In genomic region chr1:61053712-61054608, GRCh38 we compare ENCODE assay signal across 3 cellular contexts.
TF ChIP-seq lines count a peak whose summit lies in the region.

No MANE protein-coding gene starts in this region.

TF ChIP-seq in SK-N-SH, 30 proteins besides CTCF, POLR2A, EP300 and RAD21 (continued from another document):
- TF ChIP-seq, protein P1, sequence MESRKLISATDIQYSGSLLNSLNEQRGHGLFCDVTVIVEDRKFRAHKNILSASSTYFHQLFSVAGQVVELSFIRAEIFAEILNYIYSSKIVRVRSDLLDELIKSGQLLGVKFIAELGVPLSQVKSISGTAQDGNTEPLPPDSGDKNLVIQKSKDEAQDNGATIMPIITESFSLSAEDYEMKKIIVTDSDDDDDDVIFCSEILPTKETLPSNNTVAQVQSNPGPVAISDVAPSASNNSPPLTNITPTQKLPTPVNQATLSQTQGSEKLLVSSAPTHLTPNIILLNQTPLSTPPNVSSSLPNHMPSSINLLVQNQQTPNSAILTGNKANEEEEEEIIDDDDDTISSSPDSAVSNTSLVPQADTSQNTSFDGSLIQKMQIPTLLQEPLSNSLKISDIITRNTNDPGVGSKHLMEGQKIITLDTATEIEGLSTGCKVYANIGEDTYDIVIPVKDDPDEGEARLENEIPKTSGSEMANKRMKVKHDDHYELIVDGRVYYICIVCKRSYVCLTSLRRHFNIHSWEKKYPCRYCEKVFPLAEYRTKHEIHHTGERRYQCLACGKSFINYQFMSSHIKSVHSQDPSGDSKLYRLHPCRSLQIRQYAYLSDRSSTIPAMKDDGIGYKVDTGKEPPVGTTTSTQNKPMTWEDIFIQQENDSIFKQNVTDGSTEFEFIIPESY (IDR thresholded peaks at IDR 0.05; ENCODE audit: borderline replicate concordance, low read depth): no peak
- TF ChIP-seq MXI1 (IDR thresholded peaks at IDR 0.05; ENCODE audit: low read depth, low read length) (no peak), SMC3 (IDR thresholded peaks at IDR 0.05; ENCODE audit: low read depth, low read length) (no peak), FOXJ3 (CRISPR knock-in tag; IDR thresholded peaks at IDR 0.05) (no peak), GATA2 (CRISPR knock-in tag; IDR thresholded peaks at IDR 0.05) (no peak), RFX5 (IDR thresholded peaks at IDR 0.05; ENCODE audit: low read length) (no peak), TEAD4 (IDR thresholded peaks at IDR 0.05; ENCODE audit: borderline replicate concordance, insufficient read depth) (no peak), USF2 (IDR thresholded peaks at IDR 0.05; ENCODE audit: borderline replicate concordance, low read depth, low read length) (no peak), FOXM1 (IDR thresholded peaks at IDR 0.05; ENCODE audit: low read depth) (no peak), EZH2phosphoT487 (IDR thresholded peaks at IDR 0.05; ENCODE audit: borderline replicate concordance, low read depth) (no peak)
- TF ChIP-seq, protein P2, sequence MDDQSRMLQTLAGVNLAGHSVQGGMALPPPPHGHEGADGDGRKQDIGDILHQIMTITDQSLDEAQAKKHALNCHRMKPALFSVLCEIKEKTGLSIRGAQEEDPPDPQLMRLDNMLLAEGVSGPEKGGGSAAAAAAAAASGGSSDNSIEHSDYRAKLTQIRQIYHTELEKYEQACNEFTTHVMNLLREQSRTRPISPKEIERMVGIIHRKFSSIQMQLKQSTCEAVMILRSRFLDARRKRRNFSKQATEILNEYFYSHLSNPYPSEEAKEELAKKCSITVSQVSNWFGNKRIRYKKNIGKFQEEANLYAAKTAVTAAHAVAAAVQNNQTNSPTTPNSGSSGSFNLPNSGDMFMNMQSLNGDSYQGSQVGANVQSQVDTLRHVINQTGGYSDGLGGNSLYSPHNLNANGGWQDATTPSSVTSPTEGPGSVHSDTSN (IDR thresholded peaks at IDR 0.05): no peak

TF ChIP-seq in SK-N-SH treated with all-trans-retinoic acid at 6 μM for 48 hours, 23 proteins besides CTCF, POLR2A, EP300 and RAD21 (continued from another document):
- TF ChIP-seq TSHZ2 (CRISPR knock-in tag; IDR thresholded peaks at IDR 0.05) (no peak), ARNTL (CRISPR knock-in tag; IDR thresholded peaks at IDR 0.05; ENCODE audit: borderline replicate concordance, low read depth) (no peak), CSRNP3 (CRISPR knock-in tag; IDR thresholded peaks at IDR 0.05) (no peak), SNAI2 (CRISPR knock-in tag; IDR thresholded peaks at IDR 0.05) (no peak), TOX (CRISPR knock-in tag; IDR thresholded peaks at IDR 0.05; ENCODE audit: borderline replicate concordance) (no peak), ZFP3 (CRISPR knock-in tag; IDR thresholded peaks at IDR 0.05) (no peak), GLIS3 (CRISPR knock-in tag; IDR thresholded peaks at IDR 0.05) (no peak)
TF ChIP-seq in SK-N-SH treated with all-trans-retinoic acid at 6 μM for 48 hours: peak in this region for 0.

TF ChIP-seq in GM12878, 131 proteins besides CTCF, POLR2A, EP300 and RAD21 (continued from another document):
- TF ChIP-seq, protein P2 (IDR thresholded peaks at IDR 0.05; ENCODE audit: insufficient replicate concordance, low read depth, low read length): no peak
